Comparison of ENCODE assay signal across 2 cellular contexts in the genomic region with DNA sequence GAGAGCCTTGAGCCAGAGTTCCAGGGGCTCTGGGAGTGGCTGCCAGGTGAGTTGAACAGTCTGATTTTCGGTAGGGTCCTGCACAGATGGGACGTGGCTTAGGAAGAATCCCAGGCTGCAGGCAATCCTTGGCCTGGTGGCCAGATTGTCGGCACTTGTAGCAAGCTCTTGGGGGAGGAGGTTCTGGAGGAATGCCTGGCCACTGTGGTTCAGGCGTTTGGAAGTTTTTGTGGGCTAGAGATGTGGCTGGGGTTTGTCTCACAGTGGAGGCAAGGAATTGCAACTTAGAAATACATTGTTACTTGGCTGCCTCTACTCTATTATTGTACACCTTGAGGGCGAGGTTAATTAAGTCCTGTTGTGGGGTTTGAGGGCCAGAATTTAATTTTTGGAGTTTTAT. TPM values are rescaled to one million over a fixed set of nuclear protein-coding genes. Genes with fewer than 3 reads are reported as not detected.
"Had no signal": no experiment of that assay in that cellular context is flagged by ENCODE, and none has a peak within 500 bp of the region (broad histone marks: within the 10 kb centered on the region; RNA-seq: fewer than 3 reads in every experiment).

No MANE protein-coding gene starts in this region.

RNA-seq across cellular contexts. Expression of a gene that starts 21.5 kb away (rescaled TPM):
- total RNA-seq: progenitor cell of endocrine pancreas had no signal
- polyA plus RNA-seq: neural cell had no signal
